In the genomic region with DNA sequence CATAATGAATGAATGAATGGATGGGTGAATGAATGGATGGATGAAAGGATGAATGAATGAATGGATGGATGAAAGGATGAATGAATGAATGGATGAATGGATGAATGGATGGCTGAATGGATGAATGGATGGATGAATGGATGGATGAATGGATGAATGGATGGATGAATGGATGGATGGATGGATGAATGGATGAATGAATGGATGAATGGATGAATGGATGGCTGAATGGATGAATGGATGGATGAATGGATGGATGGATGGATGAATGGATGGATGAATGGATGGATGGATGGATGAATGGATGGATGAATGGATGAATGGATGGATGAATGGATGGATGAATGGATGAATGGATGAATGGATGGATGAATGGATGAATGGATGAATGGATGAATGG, we compare ENCODE assay signal across 2 cellular contexts.
TF ChIP-seq lines count a peak whose summit lies in the region.

No MANE protein-coding gene starts in this region.

TF ChIP-seq in HEK293, 187 proteins besides CTCF, POLR2A, EP300 and RAD21:
- TF ChIP-seq ZNF366 (tag by site-specific recombination; conservative IDR thresholded peaks at IDR 0.05), result peak; percentile 80
- TF ChIP-seq ZBTB17 (tag by site-specific recombination; IDR thresholded peaks at IDR 0.05), result peak; percentile 62

TF ChIP-seq in H1, 55 proteins besides CTCF, POLR2A, EP300 and RAD21:
- peak; percentile 5; the same call in 1 of the 2 replicates for TF ChIP-seq SUZ12 (IDR thresholded peaks at IDR 0.05; ENCODE audit: low read length)
